ENCODE assay signal across 8 cellular contexts in the genomic region with DNA sequence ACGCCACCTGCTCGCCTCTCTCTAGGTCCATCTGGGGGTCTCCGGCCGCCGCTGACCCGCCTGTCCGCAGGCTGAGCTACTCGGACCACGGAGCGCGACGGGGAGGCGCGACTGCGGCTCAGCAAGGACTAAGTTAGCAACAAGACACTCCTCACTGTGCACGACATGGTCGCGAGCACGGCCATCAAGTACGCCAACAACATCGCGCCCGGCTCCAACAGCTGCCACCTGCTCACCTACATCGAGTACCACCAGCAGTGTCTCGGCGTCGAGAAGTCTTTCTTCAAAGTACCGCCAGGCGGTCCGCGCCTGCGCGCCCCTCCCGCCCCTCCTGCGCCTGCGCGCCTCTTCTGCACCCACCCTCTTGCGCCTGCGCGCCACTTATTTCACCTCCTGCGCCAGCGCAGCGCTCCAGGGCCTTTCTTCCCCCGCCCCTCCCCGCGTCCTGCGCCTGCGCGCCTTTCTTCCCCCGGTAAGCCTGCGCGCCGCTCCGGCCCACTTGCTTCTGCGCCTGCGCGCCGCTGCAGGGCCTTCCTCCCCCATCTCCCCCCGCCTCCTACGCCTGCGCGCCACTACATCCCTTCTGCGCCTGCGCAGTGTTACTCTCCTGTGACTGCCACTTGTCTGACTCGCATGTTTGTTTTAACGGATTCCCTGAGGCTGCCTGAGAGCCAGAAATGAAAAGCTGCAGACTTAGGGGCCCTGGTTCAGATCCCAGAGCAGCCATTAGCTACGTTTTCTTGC.
DNase-seq lines count a peak whose midpoint lies in the region; ATAC-seq and TF ChIP-seq lines count a peak whose summit lies in the region.

No MANE protein-coding gene starts in this region.

- peaks cover 3% of the 10 kb centered on the region for H3K9me3 Mint-ChIP-seq in activated naive CD8-positive, alpha-beta T cell treated with anti-CD3 and anti-CD28 coated beads, Interleukin-2, amount 10 ng/mL, durations not matched to agents 7 days and 5 days
- peaks cover 15% of the 10 kb centered on the region for H3K9me3 Mint-ChIP-seq in osteocyte (ENCODE audit: unreplicated experiment)

- H3K4me1 Mint-ChIP-seq in activated naive CD8-positive, alpha-beta T cell treated with anti-CD3 and anti-CD28 coated beads, Interleukin-2, amount 10 ng/mL, durations not matched to agents 7 days and 5 days: peaks cover 15% of the 10 kb centered on the region
- H3K4me1 Mint-ChIP-seq in osteocyte (ENCODE audit: unreplicated experiment): peaks cover 14% of the 10 kb centered on the region

- H3K4me3 Mint-ChIP-seq in activated naive CD8-positive, alpha-beta T cell treated with anti-CD3 and anti-CD28 coated beads, Interleukin-2, amount 10 ng/mL, durations not matched to agents 7 days and 5 days: peak overlapping the region; percentile 98
- H3K4me3 Mint-ChIP-seq in osteocyte (ENCODE audit: unreplicated experiment): peak overlapping the region; percentile 99

- peak; percentile 27 for TF ChIP-seq CTCF in osteocyte (IDR thresholded peaks at IDR 0.05)

- H3K27ac Mint-ChIP-seq in activated naive CD8-positive, alpha-beta T cell treated with anti-CD3 and anti-CD28 coated beads, Interleukin-2, amount 10 ng/mL, durations not matched to agents 7 days and 5 days: peak overlapping the region; percentile 97
- H3K27ac Mint-ChIP-seq in osteocyte (ENCODE audit: unreplicated experiment): peak overlapping the region; percentile 86

- intact Hi-C loops in Right ventricle myocardium inferior (cut with DNase I): no loop called here

- H3K27me3 Mint-ChIP-seq in activated naive CD8-positive, alpha-beta T cell treated with anti-CD3 and anti-CD28 coated beads, Interleukin-2, amount 10 ng/mL, durations not matched to agents 7 days and 5 days: peaks cover 2% of the 10 kb centered on the region
- H3K27me3 Mint-ChIP-seq in osteocyte (ENCODE audit: unreplicated experiment): no peaks in the 10 kb centered on the region

- POLR2A ChIA-PET in activated naive CD8-positive, alpha-beta T cell treated with anti-CD3 and anti-CD28 coated beads, Interleukin-2, amount 10 ng/mL, durations not matched to agents 7 days and 5 days (lab: Charles Lee): interaction anchor here (0.7 to 0.9 kb wide), 2 partner anchors 14 to 78 kb away, joined by 3 to 5 read pairs; no protein-coding TSS in a partner anchor

- TF ChIP-seq POLR2A in GM10847 (IDR thresholded peaks at IDR 0.05; ENCODE audit: extremely low read depth, insufficient read length): peak; percentile 75

- no peaks in the 10 kb centered on the region for H3K36me3 ChIP-seq in thymus (ENCODE audit: control insufficient read depth, insufficient read depth)

- H3K9me3 ChIP-seq in thymus (ENCODE audit: control insufficient read depth): no peaks in the 10 kb centered on the region

- H3K36me3 Mint-ChIP-seq in activated naive CD8-positive, alpha-beta T cell treated with anti-CD3 and anti-CD28 coated beads, Interleukin-2, amount 10 ng/mL, durations not matched to agents 7 days and 5 days: peaks cover 25% of the 10 kb centered on the region
- peaks cover 10% of the 10 kb centered on the region for H3K36me3 Mint-ChIP-seq in osteocyte (ENCODE audit: unreplicated experiment)

- ATAC-seq in HG02610 (IDR thresholded peaks at IDR 0.05; ENCODE audit: unreplicated experiment) (peak; percentile 76), Right ventricle myocardium inferior (peak; percentile 98)
- peak; percentile 93 for ATAC-seq in activated naive CD8-positive, alpha-beta T cell treated with anti-CD3 and anti-CD28 coated beads, Interleukin-2, amount 10 ng/mL, durations not matched to agents 7 days and 5 days (ENCODE audit: low read depth)

- WGBS in thymus: under 1% methylated on average over 67 of the region's 67 CpGs

- peak overlapping the region; percentile 48 for H3K4me3 ChIP-seq in thymus (ENCODE audit: low read length)

- H3K27me3 ChIP-seq in thymus (ENCODE audit: control insufficient read depth, insufficient read depth): no peaks in the 10 kb centered on the region

- H3K27ac ChIP-seq in thymus (ENCODE audit: low read depth): peak overlapping the region; percentile 83

- no peaks in the 10 kb centered on the region for H3K4me1 ChIP-seq in thymus (ENCODE audit: control insufficient read depth, insufficient read depth, low read length)

- peak; percentile 99 for DNase-seq in NCI-H1105 (lab: John Stamatoyannopoulos, UW)
- peak; percentile 100 for DNase-seq in SKM-1 (lab: John Stamatoyannopoulos, UW; ENCODE audit: unreplicated experiment)
- DNase-seq in activated naive CD8-positive, alpha-beta T cell treated with anti-CD3 and anti-CD28 coated beads, Interleukin-2, amount 10 ng/mL, durations not matched to agents 7 days and 5 days: peak; percentile 99
- peak; percentile 99 for DNase-seq in Right ventricle myocardium inferior (ENCODE audit: missing footprints)
- peak; percentile 100 for DNase-seq in osteocyte (ENCODE audit: extremely low spot score, unreplicated experiment)

Comparison
In these comparisons a context has a peak if more than half of its experiments do, and no peak if none do; other contexts are left out.
1. Peak in every context shown above with its lines: DNase-seq, ATAC-seq, H3K4me3 ChIP-seq and H3K27ac ChIP-seq.